ENCODE assay signal across 12 cellular contexts in genomic region chr1:67576474-67576873, GRCh38.
DNase-seq lines count a peak whose midpoint lies in the region; ATAC-seq and TF ChIP-seq lines count a peak whose summit lies in the region.
"Had no signal": no experiment of that assay in that cellular context is flagged by ENCODE, and none has a peak within 500 bp of the region (broad histone marks: within the 10 kb centered on the region; RNA-seq: fewer than 3 reads in every experiment).

No MANE protein-coding gene starts in this region.

- no peak overlapping the region for H3K4me2 ChIP-seq in mesenchymal stem cell (ENCODE audit: low read length, poor library complexity, severe bottlenecking)

- no peak overlapping the region for H2AK5ac ChIP-seq in mesenchymal stem cell (ENCODE audit: low read length, severe bottlenecking)

- H3K27ac ChIP-seq in ACC112 (ENCODE audit: low read depth, low read length) (peak overlapping the region; percentile 39; the same call in 1 of the 2 replicates), Panc1 (ENCODE audit: low read length) (peak overlapping the region; percentile 95; the same call in 1 of the 2 replicates), coronary artery (no peak overlapping the region), mesenchymal stem cell (ENCODE audit: low read length, poor library complexity, severe bottlenecking) (no peak overlapping the region), spleen (no peak overlapping the region), left lung (no peak overlapping the region)

- H2BK120ac ChIP-seq in mesenchymal stem cell (ENCODE audit: low read depth, low read length) = no peak overlapping the region

- no peaks in the 10 kb centered on the region for H3K79me1 ChIP-seq in mesenchymal stem cell (replicated peaks; ENCODE audit: low read length, poor library complexity, severe bottlenecking)

- H3K9me3 ChIP-seq in Panc1 (ENCODE audit: control insufficient read depth, insufficient read depth, low read depth, low read length) = no peaks in the 10 kb centered on the region
- no peaks in the 10 kb centered on the region for H3K9me3 ChIP-seq in mesenchymal stem cell (ENCODE audit: control insufficient read depth, low read length)
- no peaks in the 10 kb centered on the region for H3K9me3 ChIP-seq in spleen
- H3K9me3 ChIP-seq in left lung = no peaks in the 10 kb centered on the region

- H3K4ac ChIP-seq in mesenchymal stem cell (ENCODE audit: low read depth in 1 of 2, low read length in 2 of 2) = no peak overlapping the region

- no peak overlapping the region for H3K14ac ChIP-seq in mesenchymal stem cell (ENCODE audit: low read length in 2 of 2)

- in situ Hi-C loops in Panc1 (cut with HindIII; ENCODE audit: low pct_unique_long_range_greater_than_20kb, low sequenced_read_pairs) = no loop called here

- H3K4me3 ChIP-seq in ACC112 (ENCODE audit: low read depth, low read length) (no peak overlapping the region), Panc1 (ENCODE audit: low read depth in 2 of 2, low read length in 2 of 2) (no peak overlapping the region), coronary artery (no peak overlapping the region), mesenchymal stem cell (ENCODE audit: insufficient read depth in 1 of 2, low read depth in 1 of 2, low read length in 2 of 2) (no peak overlapping the region), spleen (no peak overlapping the region), left lung (no peak overlapping the region)

- H3K36me3 ChIP-seq in ACC112 (ENCODE audit: insufficient read depth, low read length) (no peaks in the 10 kb centered on the region), Panc1 (ENCODE audit: control insufficient read depth, insufficient read depth, low read length) (no peaks in the 10 kb centered on the region), mesenchymal stem cell (ENCODE audit: control insufficient read depth in 1 of 2, insufficient read depth in 2 of 2, low read depth in 1 of 2, low read length in 2 of 2) (no peaks in the 10 kb centered on the region), spleen (no peaks in the 10 kb centered on the region), left lung (no peaks in the 10 kb centered on the region)

- H4K8ac ChIP-seq in mesenchymal stem cell (ENCODE audit: low read length) = no peak overlapping the region

- intact Hi-C loops in Panc1 (cut with micrococcal nuclease; ENCODE audit: unreplicated experiment) (no loop called here), spleen (cut with DNase I; ENCODE audit: low total_unique reads) (no loop called here), left lung (cut with DNase I) (no loop called here)

- 95% methylated on average over 3 of the region's 5 CpGs for WGBS in mesenchymal stem cell
- 77 to 96% (median 85%) methylated on average over 5 of the region's 5 CpGs for WGBS in spleen, 5 donors

- POLR2A ChIA-PET in Panc1 (lab: Charles Lee) = no interaction called here

- no peaks in the 10 kb centered on the region for H3K27me3 ChIP-seq in ACC112 (ENCODE audit: insufficient read depth, low read length)
- no peaks in the 10 kb centered on the region for H3K27me3 ChIP-seq in Panc1 (ENCODE audit: control insufficient read depth, insufficient read depth, low read length)
- H3K27me3 ChIP-seq in mesenchymal stem cell (ENCODE audit: control insufficient read depth in 1 of 2, insufficient read depth in 1 of 2, low read length in 2 of 2) = no peaks in the 10 kb centered on the region
- no peaks in the 10 kb centered on the region for H3K27me3 ChIP-seq in spleen (replicated peaks in 1 of 7)
- H3K27me3 ChIP-seq in left lung = no peaks in the 10 kb centered on the region

- CTCF ChIA-PET in Panc1 (lab: Charles Lee) = no interaction called here

- peak overlapping the region; percentile 19 for H3K9ac ChIP-seq in mesenchymal stem cell (ENCODE audit: low read length)

- no peak overlapping the region for H2BK12ac ChIP-seq in mesenchymal stem cell (ENCODE audit: low read length in 2 of 2)

- DNase-seq in Panc1 (ENCODE audit: low read depth, low spot score) = no peak
- DNase-seq in coronary artery (ENCODE audit: low spot score) = peak; percentile 21
- DNase-seq in mesenchymal stem cell = no peak
- no peak for DNase-seq in spleen
- DNase-seq in NCI-H1436 (lab: John Stamatoyannopoulos, UW) = no peak
- no peak for DNase-seq in NCI-H2029 treated with DMSO at 0.1 percent for 48 hours (lab: John Stamatoyannopoulos, UW)
- DNase-seq in left lung = no peak
- DNase-seq: C1 segment of cervical spinal cord; Calu3; CD4-positive, alpha-beta T cell; DMS79 had no signal

- no peak for TF ChIP-seq POLR2A in spleen (IDR thresholded peaks at IDR 0.05)

- ATAC-seq in Panc1 (no peak), left lung (no peak)

- no peak overlapping the region for H4K91ac ChIP-seq in mesenchymal stem cell (ENCODE audit: low read length)

- no peak overlapping the region for H3K23ac ChIP-seq in mesenchymal stem cell (ENCODE audit: low read length in 2 of 2)

- no peak overlapping the region for H3K18ac ChIP-seq in mesenchymal stem cell (ENCODE audit: low read depth in 1 of 2, low read length in 2 of 2)

- H3K79me2 ChIP-seq in ACC112 (ENCODE audit: control insufficient read depth, insufficient read depth, low read length, unreplicated experiment) = no peaks in the 10 kb centered on the region

- no peak overlapping the region for H2AFZ ChIP-seq in ACC112 (ENCODE audit: low read length, unreplicated experiment)
- H2AFZ ChIP-seq in mesenchymal stem cell (ENCODE audit: low read depth, low read length) = no peak overlapping the region

- H2BK15ac ChIP-seq in mesenchymal stem cell (ENCODE audit: low read depth, poor library complexity, severe bottlenecking) = no peak overlapping the region

- peaks cover 14% of the 10 kb centered on the region for H3K4me1 ChIP-seq in ACC112 (ENCODE audit: control insufficient read depth, insufficient read depth, low read length, unreplicated experiment)
- H3K4me1 ChIP-seq in Panc1 (ENCODE audit: control insufficient read depth, insufficient read depth, low read length) = peaks cover 31% of the 10 kb centered on the region
- peaks cover 1% of the 10 kb centered on the region for H3K4me1 ChIP-seq in mesenchymal stem cell (ENCODE audit: control insufficient read depth, insufficient read depth, low read depth, low read length)
- H3K4me1 ChIP-seq in spleen = no peaks in the 10 kb centered on the region
- H3K4me1 ChIP-seq in left lung = peaks cover 3 to 12% of the 10 kb centered on the region in 2 donors

- H2BK5ac ChIP-seq in mesenchymal stem cell (ENCODE audit: low read depth, low read length, poor library complexity, severe bottlenecking) = no peak overlapping the region

- no TSS peak for BruUV-seq in Panc1 (replicated peaks; lab: Mats Ljungman, UMichigan)

- TF ChIP-seq CTCF in Panc1 (IDR thresholded peaks at IDR 0.05) = no peak
- no peak for TF ChIP-seq CTCF in coronary artery (IDR thresholded peaks at IDR 0.05)
- TF ChIP-seq CTCF in spleen (IDR thresholded peaks at IDR 0.05 in 8 of 11, conservative IDR thresholded peaks at IDR 0.05 in 3 of 11) = no peak
- TF ChIP-seq CTCF in left lung (IDR thresholded peaks at IDR 0.05) = no peak

Comparison
In these comparisons a context has a peak if more than half of its experiments do, and no peak if none do; other contexts are left out.
1. H3K27ac ChIP-seq: peak in ACC112 (single experiment) and Panc1 (single experiment); none in coronary artery (0 of 2), mesenchymal stem cell (single experiment), spleen (0 of 8) and left lung (0 of 2).